ENCODE assay signal across 22 cellular contexts in genomic region chr3:171839270-171839669, GRCh38. TPM values are rescaled to one million over a fixed set of nuclear protein-coding genes. Genes with fewer than 3 reads are reported as not detected.
A peak's percentile ranks its signal among the peaks of the same experiment; 100 is the strongest.
DNase-seq lines count a peak whose midpoint lies in the region; ATAC-seq and TF ChIP-seq lines count a peak whose summit lies in the region.
"Had no signal": no experiment of that assay in that cellular context is flagged by ENCODE, and none has a peak within 500 bp of the region (broad histone marks: within the 10 kb centered on the region; RNA-seq: fewer than 3 reads in every experiment).

No MANE protein-coding gene starts in this region.

- TF ChIP-seq POLR2A in right lobe of liver (IDR thresholded peaks at IDR 0.05): no peak

- no peak overlapping the region for H3K4me3 ChIP-seq in BLaER1 treated with 17β-estradiol and CSF1 and Interleukin-3, amounts not matched to agents 10 nM and 100 nM
- no peak overlapping the region for H3K4me3 ChIP-seq in right lobe of liver
- H3K4me3 ChIP-seq: SJCRH30 had no signal

- H3K27me3 Mint-ChIP-seq in activated T-helper 2 cell treated with anti-CD3 and anti-CD28 coated beads, Interferon-gamma antibody, Interleukin-2, Interleukin-4, amounts not matched to agents 10 μg/mL and 5 μg/mL and 100 μg/mL, durations not matched to agents 14 hours and 24 hours and 36 hours (ENCODE audit: low read depth): peaks cover 29% of the 10 kb centered on the region
- H3K27me3 Mint-ChIP-seq: B cell had no signal

- H3K36me3 ChIP-seq in BLaER1 treated with 17β-estradiol and CSF1 and Interleukin-3, amounts not matched to agents 10 nM and 100 nM: no peaks in the 10 kb centered on the region
- H3K36me3 ChIP-seq in right lobe of liver: no peaks in the 10 kb centered on the region
- H3K36me3 ChIP-seq: SJCRH30 had no signal

- intact Hi-C loops in right lobe of liver (cut with DNase I): no loop called here
- intact Hi-C loops in activated T-helper 2 cell treated with anti-CD3 and anti-CD28 coated beads, Interferon-gamma antibody, Interleukin-2, Interleukin-4, amounts not matched to agents 10 μg/mL and 5 μg/mL and 100 μg/mL, durations not matched to agents 14 hours and 24 hours and 36 hours (cut with micrococcal nuclease): no loop called here

- peaks cover 40 to 73% (median 47%) of the 10 kb centered on the region in 10 experiments for H3K4me1 ChIP-seq in BLaER1 treated with 17β-estradiol and CSF1 and Interleukin-3, amounts not matched to agents 10 nM and 100 nM
- H3K4me1 ChIP-seq in right lobe of liver: peaks cover 0 to 69% (median 14%) of the 10 kb centered on the region in 4 donors

- H3K9me3 Mint-ChIP-seq in activated T-helper 2 cell treated with anti-CD3 and anti-CD28 coated beads, Interferon-gamma antibody, Interleukin-2, Interleukin-4, amounts not matched to agents 10 μg/mL and 5 μg/mL and 100 μg/mL, durations not matched to agents 14 hours and 24 hours and 36 hours: no peaks in the 10 kb centered on the region

- no peaks in the 10 kb centered on the region for H4K20me1 ChIP-seq in BLaER1 treated with 17β-estradiol and CSF1 and Interleukin-3, amounts not matched to agents 10 nM and 100 nM

- no peak for ATAC-seq in right lobe of liver
- ATAC-seq: PC-3, SK-N-SH treated with all-trans-retinoic acid at 6 μM for 48 hours had no signal

- H3K9ac ChIP-seq in BLaER1 treated with 17β-estradiol and CSF1 and Interleukin-3, amounts not matched to agents 10 nM and 100 nM: no peak overlapping the region

- H3K27me3 ChIP-seq in BLaER1 treated with 17β-estradiol and CSF1 and Interleukin-3, amounts not matched to agents 10 nM and 100 nM: no peaks in the 10 kb centered on the region
- no peaks in the 10 kb centered on the region for H3K27me3 ChIP-seq in right lobe of liver
- H3K27me3 ChIP-seq: SJCRH30 had no signal

- H3K4me1 Mint-ChIP-seq in activated T-helper 2 cell treated with anti-CD3 and anti-CD28 coated beads, Interferon-gamma antibody, Interleukin-2, Interleukin-4, amounts not matched to agents 10 μg/mL and 5 μg/mL and 100 μg/mL, durations not matched to agents 14 hours and 24 hours and 36 hours (ENCODE audit: low read depth): no peaks in the 10 kb centered on the region
- H3K4me1 Mint-ChIP-seq: B cell had no signal

- H3K4me3 Mint-ChIP-seq in activated T-helper 2 cell treated with anti-CD3 and anti-CD28 coated beads, Interferon-gamma antibody, Interleukin-2, Interleukin-4, amounts not matched to agents 10 μg/mL and 5 μg/mL and 100 μg/mL, durations not matched to agents 14 hours and 24 hours and 36 hours (ENCODE audit: low read depth): no peak overlapping the region
- H3K4me3 Mint-ChIP-seq: B cell had no signal

- TF ChIP-seq CTCF in right lobe of liver (IDR thresholded peaks at IDR 0.05): no peak

- no peak overlapping the region for H3K27ac Mint-ChIP-seq in activated T-helper 2 cell treated with anti-CD3 and anti-CD28 coated beads, Interferon-gamma antibody, Interleukin-2, Interleukin-4, amounts not matched to agents 10 μg/mL and 5 μg/mL and 100 μg/mL, durations not matched to agents 14 hours and 24 hours and 36 hours
- H3K27ac Mint-ChIP-seq: B cell had no signal

- no peak overlapping the region for H3K27ac ChIP-seq in BLaER1 treated with 17β-estradiol and CSF1 and Interleukin-3, amounts not matched to agents 10 nM and 100 nM
- H3K27ac ChIP-seq in caudate nucleus (ENCODE audit: low read depth, low read length) (peak overlapping the region; percentile 87), right lobe of liver (peak overlapping the region in 2 of 3 donors; percentile 75 to 90), substantia nigra (ENCODE audit: low read depth, low read length, poor library complexity, severe bottlenecking) (peak overlapping the region; percentile 77)
- H3K27ac ChIP-seq: SJCRH30 had no signal

- H3K9me3 ChIP-seq in BLaER1 treated with 17β-estradiol and CSF1 and Interleukin-3, amounts not matched to agents 10 nM and 100 nM (replicated peaks in 1 of 11): peaks cover 0 to 6% (median 4%) of the 10 kb centered on the region in 11 experiments; a peak in 8 of 22 replicates
- no peaks in the 10 kb centered on the region for H3K9me3 ChIP-seq in right lobe of liver
- H3K9me3 ChIP-seq: SJCRH30 had no signal

- H3K4me2 ChIP-seq in BLaER1 treated with 17β-estradiol and CSF1 and Interleukin-3, amounts not matched to agents 10 nM and 100 nM: peak overlapping the region in 9 of 11 experiments; percentile 58 to 80 (median 76); a peak in 13 of 22 replicates

- whole genome bisulfite sequencing in right lobe of liver (ENCODE audit: insufficient coverage, low coverage, low lambda C conversion rate, missing lambda C conversion rate): 81% methylated on average over 2 of the region's 2 CpGs

- no peak for DNase-seq in caudate nucleus (lab: John Stamatoyannopoulos, UW)
- no peak for DNase-seq in right lobe of liver
- DNase-seq in substantia nigra (lab: John Stamatoyannopoulos, UW): no peak
- DNase-seq in cerebellum (ENCODE audit: low spot score): no peak
- no peak for DNase-seq in H4 (ENCODE audit: low spot score)
- no peak for DNase-seq in activated T-helper 2 cell treated with anti-CD3 and anti-CD28 coated beads, Interferon-gamma antibody, Interleukin-2, Interleukin-4, amounts not matched to agents 10 μg/mL and 5 μg/mL and 100 μg/mL, durations not matched to agents 14 hours and 24 hours and 36 hours (ENCODE audit: low spot score)
- DNase-seq: Calu3, DMS79 treated with DMSO at 0.1 percent for 48 hours, GF-D8, NCI-H1092 treated with DMSO at 0.1 percent for 48 hours, NCI-H1436, NCI-H187 treated with DMSO at 0.1 percent for 48 hours, NCI-H446, NCI-H524 treated with DMSO at 0.1 percent for 48 hours, NCI-H774, PC-3, SJCRH30 had no signal

- H3K36me3 Mint-ChIP-seq in activated T-helper 2 cell treated with anti-CD3 and anti-CD28 coated beads, Interferon-gamma antibody, Interleukin-2, Interleukin-4, amounts not matched to agents 10 μg/mL and 5 μg/mL and 100 μg/mL, durations not matched to agents 14 hours and 24 hours and 36 hours (ENCODE audit: low read depth): no peaks in the 10 kb centered on the region

RNA-seq across cellular contexts. Expression of gene TMEM212, which starts 3.9 kb away (rescaled TPM):
- total RNA-seq in right lobe of liver (not detected), cerebellum (not detected)
- total RNA-seq in H4 (2014; rRNA removed; shearing (Covaris generic)): not detected in 2 replicates
- total RNA-seq in activated T-helper 2 cell treated with anti-CD3 and anti-CD28 coated beads, Interferon-gamma antibody, Interleukin-2, Interleukin-4, amounts not matched to agents 10 μg/mL and 5 μg/mL and 100 μg/mL, durations not matched to agents 14 hours and 24 hours and 36 hours: 0.09 TPM in 1 of 2 replicates, not detected in the other
- total RNA-seq: A673, B cell, Calu3, H1, PC-3, SJCRH30 had no signal

RNA-seq across cellular contexts. Expression of gene PLD1, which starts 29.0 kb away (rescaled TPM):
- 10 to 100 TPM; 13.3 to 29.9 (median 18.5) TPM for total RNA-seq in right lobe of liver
- total RNA-seq in cerebellum: 16.8 TPM
- total RNA-seq in H4 (2014; rRNA removed; shearing (Covaris generic)): 14.4 and 19.0 TPM in 2 replicates
- total RNA-seq in activated T-helper 2 cell treated with anti-CD3 and anti-CD28 coated beads, Interferon-gamma antibody, Interleukin-2, Interleukin-4, amounts not matched to agents 10 μg/mL and 5 μg/mL and 100 μg/mL, durations not matched to agents 14 hours and 24 hours and 36 hours: 1.0 and 1.1 TPM in 2 replicates

Comparison
In these comparisons a context has a peak if more than half of its experiments do, and no peak if none do; other contexts are left out.
1. H3K27ac ChIP-seq: peak in caudate nucleus (single experiment), right lobe of liver (2 of 3) and substantia nigra (single experiment); none in BLaER1 treated with 17β-estradiol and CSF1 and Interleukin-3, amounts not matched to agents 10 nM and 100 nM (0 of 11).